8 cellular contexts compared by ENCODE assay signal in the genomic region with DNA sequence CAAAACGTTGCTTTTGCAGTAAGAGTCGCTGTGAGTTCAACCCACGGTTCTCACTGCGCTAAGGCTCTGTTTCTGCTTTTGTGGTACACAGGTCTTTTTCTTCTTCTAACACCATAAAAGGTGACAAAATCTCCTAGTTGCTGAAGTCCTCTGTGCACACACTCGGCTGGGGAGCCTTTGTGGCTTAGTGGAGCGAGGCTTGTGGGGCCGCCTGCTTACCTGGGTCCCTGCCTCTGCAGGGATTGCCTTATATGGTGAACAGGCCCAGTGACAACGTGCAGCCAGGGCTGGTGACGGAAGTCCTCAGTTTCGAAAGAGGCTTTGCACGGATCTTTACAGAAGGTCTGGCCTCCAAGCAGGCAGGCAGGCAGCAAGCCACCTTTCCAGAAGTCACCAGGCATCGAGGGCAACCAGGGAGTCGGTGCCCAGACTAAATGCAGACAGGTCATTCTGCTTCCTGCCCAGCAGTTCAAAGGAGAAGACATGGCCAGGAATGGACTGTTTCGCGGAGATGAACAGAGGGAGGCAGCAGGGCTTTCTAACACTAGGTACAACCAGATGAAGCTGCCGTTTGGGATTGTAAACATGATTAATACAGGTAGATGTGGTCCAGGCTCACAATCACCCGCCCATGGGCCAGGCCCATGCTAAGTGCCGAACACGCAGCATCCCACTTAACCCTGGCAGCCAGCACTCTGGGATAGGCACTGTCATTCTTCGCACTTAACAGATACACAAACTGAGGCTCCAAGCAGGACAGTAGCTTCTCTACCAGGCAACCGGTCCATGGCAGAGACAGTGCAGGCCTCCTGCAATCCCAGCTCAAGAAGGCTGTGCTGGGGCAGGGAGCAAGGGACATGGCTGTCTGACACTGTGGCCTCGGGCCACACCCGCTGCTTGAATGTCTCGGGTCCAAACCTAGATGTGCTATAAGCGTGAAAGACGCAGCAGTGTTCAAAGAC. TPM values are rescaled to one million over a fixed set of nuclear protein-coding genes. Genes with fewer than 3 reads are reported as not detected.
DNase-seq lines count a peak whose midpoint lies in the region; ATAC-seq, FAIRE-seq and TF ChIP-seq lines count a peak whose summit lies in the region.

No MANE protein-coding gene starts in this region.

- peak overlapping the region; percentile 78 for H3K4me3 Mint-ChIP-seq in activated T-helper 17 cell treated with anti-CD3 and anti-CD28 coated beads, Interleukin-2, amount 50 U/mL, for 72 hours
- no peak overlapping the region for H3K4me3 Mint-ChIP-seq in nephron

- peak; percentile 84 for ATAC-seq in GM18907 (IDR thresholded peaks at IDR 0.05; ENCODE audit: unreplicated experiment)
- ATAC-seq in HG02973 (IDR thresholded peaks at IDR 0.05; ENCODE audit: unreplicated experiment): peak; percentile 80
- peak; percentile 85 for ATAC-seq in activated T-helper 17 cell treated with anti-CD3 and anti-CD28 coated beads, Interleukin-2, amount 50 U/mL, for 72 hours (replicated peaks)

- TF ChIP-seq POLR2A in lower leg skin (IDR thresholded peaks at IDR 0.05): no peak

- peak overlapping the region; percentile 75 for H3K9ac ChIP-seq in OCI-LY3 (ENCODE audit: low read length)

- no peaks in the 10 kb centered on the region for H4K20me1 ChIP-seq in OCI-LY3 (ENCODE audit: insufficient read depth, low read length)

- intact Hi-C loops in lower leg skin (cut with DNase I; ENCODE audit: low total_unique reads): loop anchor here (5.0 to 10.0 kb wide), 3 partner anchors 107 to 450 kb away; no protein-coding TSS in a partner anchor

- no peaks in the 10 kb centered on the region for H3K36me3 Mint-ChIP-seq in activated T-helper 17 cell treated with anti-CD3 and anti-CD28 coated beads, Interleukin-2, amount 50 U/mL, for 72 hours (ENCODE audit: low read depth)
- H3K36me3 Mint-ChIP-seq in nephron (ENCODE audit: low read depth): no peaks in the 10 kb centered on the region

- no peaks in the 10 kb centered on the region for H3K9me3 ChIP-seq in OCI-LY3 (ENCODE audit: insufficient read depth, low read length)

- H3K4me3 ChIP-seq in OCI-LY3 (ENCODE audit: low read length): peak overlapping the region; percentile 14
- H3K4me3 ChIP-seq in lower leg skin (ENCODE audit: low read depth, poor library complexity, severe bottlenecking): no peak overlapping the region

- no peaks in the 10 kb centered on the region for H3K79me2 ChIP-seq in OCI-LY3 (ENCODE audit: low read length)

- H3K4me2 ChIP-seq in OCI-LY3 (ENCODE audit: low read length): peak overlapping the region; percentile 41

- H3K9me3 Mint-ChIP-seq in activated T-helper 17 cell treated with anti-CD3 and anti-CD28 coated beads, Interleukin-2, amount 50 U/mL, for 72 hours: no peaks in the 10 kb centered on the region
- H3K9me3 Mint-ChIP-seq in nephron: no peaks in the 10 kb centered on the region

- FAIRE-seq in D721Med (lab: Jason Lieb, UNC): no peak

- no peaks in the 10 kb centered on the region for H3K36me3 ChIP-seq in OCI-LY3 (replicated peaks; ENCODE audit: low read depth, low read length)

- peaks cover 46% of the 10 kb centered on the region for H3K4me1 Mint-ChIP-seq in activated T-helper 17 cell treated with anti-CD3 and anti-CD28 coated beads, Interleukin-2, amount 50 U/mL, for 72 hours
- H3K4me1 Mint-ChIP-seq in nephron: peaks cover 28% of the 10 kb centered on the region

- TF ChIP-seq CTCF in OCI-LY3 (IDR thresholded peaks at IDR 0.05; ENCODE audit: low read depth, low read length): no peak
- TF ChIP-seq CTCF in nephron (IDR thresholded peaks at IDR 0.05; ENCODE audit: unreplicated experiment in 3 of 3): no peak
- TF ChIP-seq CTCF in D721Med (IDR thresholded peaks at IDR 0.05; ENCODE audit: insufficient read depth, missing control alignments): no peak
- TF ChIP-seq CTCF in lower leg skin (IDR thresholded peaks at IDR 0.05): no peak

- peaks cover under 1% of the 10 kb centered on the region; the same call in 1 of the 2 replicates for H3K27me3 ChIP-seq in OCI-LY3 (ENCODE audit: low read depth, low read length)

- peaks cover 48% of the 10 kb centered on the region for H3K4me1 ChIP-seq in OCI-LY3 (ENCODE audit: low read length)

- DNase-seq in NCI-H774 (lab: John Stamatoyannopoulos, UW) (no peak), D721Med (ENCODE audit: insufficient read length, low spot score) (no peak), lower leg skin (ENCODE audit: low spot score in 2 of 2) (no peak)

- peak overlapping the region; percentile 89 for H3K27ac Mint-ChIP-seq in activated T-helper 17 cell treated with anti-CD3 and anti-CD28 coated beads, Interleukin-2, amount 50 U/mL, for 72 hours
- peak overlapping the region; percentile 10 to 79 (median 76) for H3K27ac Mint-ChIP-seq in nephron

- H2AFZ ChIP-seq in OCI-LY3 (ENCODE audit: low read depth, low read length): 0 out of 2 replicates have a peak overlapping the region, but pooled peaks have one; percentile 1

- H3K27ac ChIP-seq in OCI-LY3 (ENCODE audit: low read length): peak overlapping the region; percentile 94

- 79 to 84% methylated on average over 25 to 26 of the region's 26 CpGs for WGBS in lower leg skin, 2 donors

- H3K27me3 Mint-ChIP-seq in activated T-helper 17 cell treated with anti-CD3 and anti-CD28 coated beads, Interleukin-2, amount 50 U/mL, for 72 hours: no peaks in the 10 kb centered on the region
- peaks cover 22% of the 10 kb centered on the region for H3K27me3 Mint-ChIP-seq in nephron (ENCODE audit: low read depth)

RNA-seq across cellular contexts. Expression of a gene that starts 10.7 kb away (rescaled TPM):
- total RNA-seq in activated T-helper 17 cell treated with anti-CD3 and anti-CD28 coated beads, Interleukin-2, amount 50 U/mL, for 72 hours: 10 to 100 TPM; 18.5 to 28.5 TPM
- 10 to 100 TPM; 10.2 to 20.8 (median 14.9) TPM for total RNA-seq in lower leg skin
